1 cellular context compared by ENCODE assay signal in the genomic region with DNA sequence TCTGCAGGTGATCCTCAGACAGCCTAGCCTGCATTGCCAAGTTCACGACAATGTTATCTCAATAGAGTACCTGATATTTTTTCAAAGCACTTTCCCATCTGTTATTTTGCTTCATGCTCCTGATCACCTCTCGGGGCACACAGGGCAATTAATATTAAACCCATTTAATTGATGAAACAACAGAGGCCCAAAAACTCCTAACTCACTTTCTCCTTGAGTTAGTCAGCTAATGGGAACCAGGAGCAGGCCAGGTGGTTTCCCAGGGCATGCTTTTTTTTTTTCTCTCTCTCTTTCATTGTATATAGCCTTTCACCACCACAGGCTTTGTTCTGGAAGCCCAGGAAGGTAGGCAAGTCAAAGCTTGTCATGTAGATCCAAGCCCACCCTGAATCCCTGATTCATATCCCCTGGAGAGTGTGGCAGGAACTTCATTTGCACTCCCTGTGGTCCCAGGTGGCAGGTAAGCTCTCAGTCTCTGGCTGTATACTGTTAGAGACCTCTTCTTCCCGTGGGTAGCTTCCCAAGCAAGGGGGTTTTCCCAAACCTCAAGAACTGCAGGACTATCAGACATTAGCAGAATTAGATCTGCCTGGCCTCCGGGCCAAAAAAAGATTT.
TF ChIP-seq lines count a peak whose summit lies in the region.

No MANE protein-coding gene starts in this region.

TF ChIP-seq in GM23338, 12 proteins besides CTCF, POLR2A, EP300 and RAD21 (continued from another document):
- TF ChIP-seq, protein P1, sequence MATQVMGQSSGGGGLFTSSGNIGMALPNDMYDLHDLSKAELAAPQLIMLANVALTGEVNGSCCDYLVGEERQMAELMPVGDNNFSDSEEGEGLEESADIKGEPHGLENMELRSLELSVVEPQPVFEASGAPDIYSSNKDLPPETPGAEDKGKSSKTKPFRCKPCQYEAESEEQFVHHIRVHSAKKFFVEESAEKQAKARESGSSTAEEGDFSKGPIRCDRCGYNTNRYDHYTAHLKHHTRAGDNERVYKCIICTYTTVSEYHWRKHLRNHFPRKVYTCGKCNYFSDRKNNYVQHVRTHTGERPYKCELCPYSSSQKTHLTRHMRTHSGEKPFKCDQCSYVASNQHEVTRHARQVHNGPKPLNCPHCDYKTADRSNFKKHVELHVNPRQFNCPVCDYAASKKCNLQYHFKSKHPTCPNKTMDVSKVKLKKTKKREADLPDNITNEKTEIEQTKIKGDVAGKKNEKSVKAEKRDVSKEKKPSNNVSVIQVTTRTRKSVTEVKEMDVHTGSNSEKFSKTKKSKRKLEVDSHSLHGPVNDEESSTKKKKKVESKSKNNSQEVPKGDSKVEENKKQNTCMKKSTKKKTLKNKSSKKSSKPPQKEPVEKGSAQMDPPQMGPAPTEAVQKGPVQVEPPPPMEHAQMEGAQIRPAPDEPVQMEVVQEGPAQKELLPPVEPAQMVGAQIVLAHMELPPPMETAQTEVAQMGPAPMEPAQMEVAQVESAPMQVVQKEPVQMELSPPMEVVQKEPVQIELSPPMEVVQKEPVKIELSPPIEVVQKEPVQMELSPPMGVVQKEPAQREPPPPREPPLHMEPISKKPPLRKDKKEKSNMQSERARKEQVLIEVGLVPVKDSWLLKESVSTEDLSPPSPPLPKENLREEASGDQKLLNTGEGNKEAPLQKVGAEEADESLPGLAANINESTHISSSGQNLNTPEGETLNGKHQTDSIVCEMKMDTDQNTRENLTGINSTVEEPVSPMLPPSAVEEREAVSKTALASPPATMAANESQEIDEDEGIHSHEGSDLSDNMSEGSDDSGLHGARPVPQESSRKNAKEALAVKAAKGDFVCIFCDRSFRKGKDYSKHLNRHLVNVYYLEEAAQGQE (IDR thresholded peaks at IDR 0.05; ENCODE audit: unreplicated experiment): no peak
TF ChIP-seq in GM23338: peak in this region for 0.
